ENCODE assay signal across 11 cellular contexts in the genomic region with DNA sequence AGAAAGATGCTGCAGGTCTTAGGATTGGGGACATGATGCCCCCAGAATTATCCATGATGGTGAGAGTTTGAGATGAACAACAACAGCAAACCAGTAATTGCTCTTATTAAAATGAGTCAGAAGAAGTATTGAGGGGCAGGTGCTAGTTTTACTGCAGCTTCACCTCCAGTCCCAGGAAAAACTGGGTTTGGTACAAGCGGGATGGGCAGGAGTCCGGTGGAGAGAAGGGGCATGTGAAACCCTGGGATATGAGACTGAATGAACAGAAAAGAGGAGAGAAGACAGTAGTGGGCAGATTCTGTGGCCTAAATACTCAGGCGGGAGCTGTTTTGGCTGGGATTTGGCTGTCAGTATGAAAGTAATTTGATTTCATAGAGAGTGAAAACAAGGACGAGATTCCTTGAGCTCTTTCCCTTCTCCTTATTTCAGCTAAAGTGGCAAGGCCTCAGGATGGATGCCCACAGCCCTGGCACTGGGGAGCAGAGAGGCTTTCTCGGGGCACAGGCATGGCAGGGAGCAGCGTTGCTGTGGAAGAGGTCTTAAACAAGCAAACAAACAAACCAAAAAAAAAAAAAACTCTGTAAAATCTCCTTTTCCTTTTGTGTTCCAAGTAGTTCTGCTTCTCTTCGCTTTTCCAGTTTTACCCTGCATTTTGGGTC. TPM values are rescaled to one million over a fixed set of nuclear protein-coding genes. Genes with fewer than 3 reads are reported as not detected.
DNase-seq lines count a peak whose midpoint lies in the region; ATAC-seq and TF ChIP-seq lines count a peak whose summit lies in the region.
"Had no signal": no experiment of that assay in that cellular context is flagged by ENCODE, and none has a peak within 500 bp of the region (broad histone marks: within the 10 kb centered on the region; RNA-seq: fewer than 3 reads in every experiment).

No MANE protein-coding gene starts in this region.

- intact Hi-C loops in transverse colon (cut with DNase I; ENCODE audit: low total_unique reads) = no loop called here
- intact Hi-C loops in activated CD8-positive, alpha-beta T cell treated with anti-CD3 and anti-CD28 coated beads for 36 hours (cut with micrococcal nuclease) = no loop called here

- no peak for TF ChIP-seq CTCF in cardiac fibroblast (IDR thresholded peaks at IDR 0.05; ENCODE audit: low read depth, low read length)
- no peak for TF ChIP-seq CTCF in transverse colon (IDR thresholded peaks at IDR 0.05)
- TF ChIP-seq CTCF in activated CD8-positive, alpha-beta T cell treated with anti-CD3 and anti-CD28 coated beads for 36 hours (IDR thresholded peaks at IDR 0.05) = no peak

- peaks cover 4% of the 10 kb centered on the region for H3K36me3 Mint-ChIP-seq in activated CD8-positive, alpha-beta T cell treated with anti-CD3 and anti-CD28 coated beads for 36 hours (ENCODE audit: low read depth)

- DNase-seq in NCI-H1417 (lab: John Stamatoyannopoulos, UW) = peak in 2 of 3 experiments; percentile 58
- no peak for DNase-seq in NCI-H1417 treated with DMSO at 0.1 percent for 48 hours (lab: John Stamatoyannopoulos, UW)
- no peak for DNase-seq in cardiac fibroblast (ENCODE audit: low read depth in 2 of 2)
- DNase-seq in medulla oblongata (ENCODE audit: extremely low spot score) = peak; percentile 67
- no peak for DNase-seq in transverse colon
- DNase-seq in activated CD8-positive, alpha-beta T cell treated with anti-CD3 and anti-CD28 coated beads for 36 hours = no peak
- DNase-seq in activated CD4-positive, CD25-positive, alpha-beta regulatory T cell (lab: John Stamatoyannopoulos, UW) = no peak
- DNase-seq: activated CD4-positive, alpha-beta T cell treated with anti-CD3 and anti-CD28 coated beads, Interleukin-2, amount 50 U/mL, for 4 hours; central memory CD4-positive, alpha-beta T cell; NK-92 treated with Interleukin-12 subunit alpha and Interleukin-12 subunit beta, amount 100 ng/mL, for 24 hours had no signal

- H3K27me3 Mint-ChIP-seq in activated CD8-positive, alpha-beta T cell treated with anti-CD3 and anti-CD28 coated beads for 36 hours = peaks cover 21% of the 10 kb centered on the region

- CTCF ChIA-PET in activated CD8-positive, alpha-beta T cell treated with anti-CD3 and anti-CD28 coated beads for 36 hours (lab: Charles Lee) = interaction anchor here (2.9 to 12.4 kb wide), 3 partner anchors 8 to 46 kb away, joined by 10 to 154 read pairs (median 55); no protein-coding TSS in a partner anchor

- no peaks in the 10 kb centered on the region for H3K27me3 ChIP-seq in transverse colon

- 19 to 29% methylated on average over 7 of the region's 7 CpGs for WGBS in transverse colon (ENCODE audit: low coverage in 1 of 2), 2 donors

- no peaks in the 10 kb centered on the region for H3K9me3 Mint-ChIP-seq in activated CD8-positive, alpha-beta T cell treated with anti-CD3 and anti-CD28 coated beads for 36 hours

- peaks cover 18% of the 10 kb centered on the region for H3K4me1 Mint-ChIP-seq in activated CD8-positive, alpha-beta T cell treated with anti-CD3 and anti-CD28 coated beads for 36 hours (ENCODE audit: low read depth)

- H3K4me3 Mint-ChIP-seq in activated CD8-positive, alpha-beta T cell treated with anti-CD3 and anti-CD28 coated beads for 36 hours = no peak overlapping the region

- in situ Hi-C loops in transverse colon (cut with MboI; ENCODE audit: low pct_ligation_motif_present in 1 of 4, low pct_unique_long_range_greater_than_20kb in 1 of 4, low sequenced_read_pairs in 3 of 4) = no loop called here

- H3K27ac Mint-ChIP-seq in activated CD8-positive, alpha-beta T cell treated with anti-CD3 and anti-CD28 coated beads for 36 hours = no peak overlapping the region

- POLR2A ChIA-PET in activated CD8-positive, alpha-beta T cell treated with anti-CD3 and anti-CD28 coated beads for 36 hours (lab: Charles Lee) = interaction anchor here (0.6 kb wide), 1 partner anchor 17 kb away, joined by 3 read pairs; no protein-coding TSS in a partner anchor

- ATAC-seq in GM18511 (IDR thresholded peaks at IDR 0.05; ENCODE audit: unreplicated experiment) = no peak
- ATAC-seq in activated CD8-positive, alpha-beta T cell treated with anti-CD3 and anti-CD28 coated beads for 36 hours = no peak

- peak overlapping the region; percentile 55 to 59 for H3K4me3 ChIP-seq in cardiac fibroblast (replicated peaks in 1 of 2; ENCODE audit: low read depth in 2 of 2, low read length in 2 of 2)
- peak overlapping the region in 3 of 4 donors; percentile 22 to 45 (median 32) for H3K4me3 ChIP-seq in transverse colon

- peaks cover 40 to 93% (median 71%) of the 10 kb centered on the region in 4 donors for H3K4me1 ChIP-seq in transverse colon

- peak overlapping the region; percentile 87 to 91 (median 90) for H3K27ac ChIP-seq in transverse colon

- no peaks in the 10 kb centered on the region for H3K9me3 ChIP-seq in transverse colon

- H3K36me3 ChIP-seq in transverse colon = no peaks in the 10 kb centered on the region

- no peak for TF ChIP-seq EP300 in transverse colon (IDR thresholded peaks at IDR 0.05; ENCODE audit: low read depth)

- TF ChIP-seq POLR2A in transverse colon (IDR thresholded peaks at IDR 0.05) = no peak

RNA-seq across cellular contexts. Expression of a gene that starts 30.7 kb away (rescaled TPM):
- 10 to 100 TPM; 25.4 to 53.1 (median 29.3) TPM for total RNA-seq in transverse colon
- 1 to 10 TPM; 4.7 to 5.0 TPM for total RNA-seq in activated CD8-positive, alpha-beta T cell treated with anti-CD3 and anti-CD28 coated beads for 36 hours

RNA-seq across cellular contexts. Expression of a gene that starts 56.6 kb away (rescaled TPM):
- total RNA-seq in transverse colon = under 1 TPM in 2 of 4 donors, not detected in 2; 0.27 to 0.32 TPM
- total RNA-seq in activated CD8-positive, alpha-beta T cell treated with anti-CD3 and anti-CD28 coated beads for 36 hours = not detected

Comparison
In these comparisons a context has a peak if more than half of its experiments do, and no peak if none do; other contexts are left out.
1. DNase-seq: peak in NCI-H1417 (2 of 3) and medulla oblongata (single experiment); none in NCI-H1417 treated with DMSO at 0.1 percent for 48 hours (single experiment), cardiac fibroblast (0 of 2), transverse colon (single experiment), activated CD8-positive, alpha-beta T cell treated with anti-CD3 and anti-CD28 coated beads for 36 hours (single experiment) and activated CD4-positive, CD25-positive, alpha-beta regulatory T cell (0 of 4).
2. RNA of a gene that starts 30.7 kb away (total RNA-seq): 25.4 to 53.1 TPM in transverse colon; 4.7 to 5.0 TPM in activated CD8-positive, alpha-beta T cell treated with anti-CD3 and anti-CD28 coated beads for 36 hours; every median in the first group is over 4 times any median in the second.